In genomic region chr20:53914861-53915458, GRCh38 we compare ENCODE assay signal across 8 cellular contexts.
DNase-seq lines count a peak whose midpoint lies in the region; ATAC-seq and TF ChIP-seq lines count a peak whose summit lies in the region.

No MANE protein-coding gene starts in this region.

- H3K9ac ChIP-seq in OCI-LY3 (ENCODE audit: low read length) (peak overlapping the region; percentile 63), endocrine pancreas (ENCODE audit: control insufficient read depth, insufficient read depth, low read length) (no peak overlapping the region)

- DNase-seq in Caco-2 (peak in 1 of 2 experiments; percentile 37), MV-4-11 (lab: John Stamatoyannopoulos, UW) (no peak), NCI-H446 treated with DMSO at 0.1 percent for 48 hours (lab: John Stamatoyannopoulos, UW) (no peak), activated gamma-delta T cell treated with Interleukin-2 at 50 U/mL for 16 hours (no peak)

- H3K79me2 ChIP-seq in OCI-LY3 (ENCODE audit: low read length), result no peaks in the 10 kb centered on the region

- H3K36me3 ChIP-seq in Caco-2 (ENCODE audit: control insufficient read depth, insufficient read depth, low read length) (no peaks in the 10 kb centered on the region), OCI-LY3 (replicated peaks; ENCODE audit: low read depth, low read length) (no peaks in the 10 kb centered on the region), endocrine pancreas (ENCODE audit: control insufficient read depth, insufficient read depth, low read length) (no peaks in the 10 kb centered on the region)

- POLR2A ChIA-PET in Caco-2 (lab: Charles Lee), result no interaction called here

- no peaks in the 10 kb centered on the region for H3K9me3 ChIP-seq in Caco-2
- H3K9me3 ChIP-seq in OCI-LY3 (ENCODE audit: insufficient read depth, low read length), result no peaks in the 10 kb centered on the region
- H3K9me3 ChIP-seq in endocrine pancreas (ENCODE audit: control insufficient read depth, low read length), result no peaks in the 10 kb centered on the region

- TF ChIP-seq CTCF in Caco-2 (IDR thresholded peaks at IDR 0.05; ENCODE audit: insufficient read depth in 1 of 2, low read depth in 1 of 2, low read length in 1 of 2, severe bottlenecking in 1 of 2, unreplicated experiment in 1 of 2) (no peak), OCI-LY3 (IDR thresholded peaks at IDR 0.05; ENCODE audit: low read depth, low read length) (no peak), nephron (IDR thresholded peaks at IDR 0.05; ENCODE audit: unreplicated experiment in 3 of 3) (peak in 2 of 3 experiments; percentile 15 to 16)

- intact Hi-C loops in Caco-2 (cut with micrococcal nuclease; ENCODE audit: unreplicated experiment), result loop anchor here (1.0 to 5.0 kb wide), 11 partner anchors 25 to 336 kb away; partner anchors contain the start of gene ZNF217

- H3K4me3 Mint-ChIP-seq in Caco-2 (ENCODE audit: unreplicated experiment) (peak overlapping the region; percentile 92), nephron (peak overlapping the region; percentile 87 to 94 (median 94))

- H3K9me3 Mint-ChIP-seq in Caco-2 (ENCODE audit: unreplicated experiment) (peaks cover 13% of the 10 kb centered on the region), nephron (peaks cover 4% of the 10 kb centered on the region)

- CTCF ChIA-PET in Caco-2 (lab: Charles Lee), result interaction anchor here (0.6 to 5.4 kb wide), 33 partner anchors 8 to 1212 kb away, joined by 3 to 38 read pairs (median 5); partner anchors contain the start of gene ZNF217

- H4K20me1 ChIP-seq in OCI-LY3 (ENCODE audit: insufficient read depth, low read length), result no peaks in the 10 kb centered on the region

- H3K36me3 Mint-ChIP-seq in Caco-2 (ENCODE audit: insufficient read depth, unreplicated experiment) (peaks cover 7% of the 10 kb centered on the region), nephron (ENCODE audit: low read depth) (no peaks in the 10 kb centered on the region)

- H3K4me1 Mint-ChIP-seq in Caco-2 (ENCODE audit: low read depth, unreplicated experiment), result peaks cover 34% of the 10 kb centered on the region
- H3K4me1 Mint-ChIP-seq in nephron, result peaks cover 34% of the 10 kb centered on the region

- peak overlapping the region; percentile 80 for H3K4me2 ChIP-seq in OCI-LY3 (ENCODE audit: low read length)

- H3K4me3 ChIP-seq in Caco-2 (ENCODE audit: low read depth, low read length) (peak overlapping the region; percentile 68), OCI-LY3 (ENCODE audit: low read length) (peak overlapping the region; percentile 83), endocrine pancreas (ENCODE audit: control insufficient read depth, insufficient read depth, low read length) (peak overlapping the region; percentile 72)

- BruUV-seq in Caco-2 (replicated peaks; lab: Mats Ljungman, UMichigan), result no TSS peak

- peak overlapping the region; percentile 82 for H3K27ac Mint-ChIP-seq in Caco-2 (ENCODE audit: unreplicated experiment)
- H3K27ac Mint-ChIP-seq in nephron, result peak overlapping the region; percentile 98 to 100 (median 99)

- H3K27me3 ChIP-seq in Caco-2 (replicated peaks; ENCODE audit: control insufficient read depth, insufficient read depth, low read length) (no peaks in the 10 kb centered on the region), OCI-LY3 (ENCODE audit: low read depth, low read length) (peaks cover 5% of the 10 kb centered on the region; the same call in 1 of the 2 replicates), endocrine pancreas (ENCODE audit: control insufficient read depth, insufficient read depth, low read length) (no peaks in the 10 kb centered on the region)

- H2AFZ ChIP-seq in OCI-LY3 (ENCODE audit: low read depth, low read length), result peak overlapping the region; percentile 99

- no peak overlapping the region for H3K27ac ChIP-seq in OCI-LY3 (ENCODE audit: low read length)

- H3K4me1 ChIP-seq in Caco-2, result peaks cover 10% of the 10 kb centered on the region
- peaks cover 31% of the 10 kb centered on the region for H3K4me1 ChIP-seq in OCI-LY3 (ENCODE audit: low read length)
- H3K4me1 ChIP-seq in endocrine pancreas (ENCODE audit: control insufficient read depth, insufficient read depth, low read length), result no peaks in the 10 kb centered on the region

- no peaks in the 10 kb centered on the region for H3K27me3 Mint-ChIP-seq in Caco-2 (ENCODE audit: insufficient read depth, unreplicated experiment)
- H3K27me3 Mint-ChIP-seq in nephron (ENCODE audit: low read depth), result no peaks in the 10 kb centered on the region

- no peak for ATAC-seq in HG02610 (IDR thresholded peaks at IDR 0.05; ENCODE audit: unreplicated experiment)

Comparison
In these comparisons a context has a peak if more than half of its experiments do, and no peak if none do; other contexts are left out.
1. CTCF ChIP-seq: peak in nephron (2 of 3); none in Caco-2 (0 of 2) and OCI-LY3 (single experiment).
2. Peak in every context shown above with its lines, with median percentiles within 50 percentile points of each other: H3K4me3 ChIP-seq.